Comparison of ENCODE assay signal across 29 cellular contexts in the genomic region with DNA sequence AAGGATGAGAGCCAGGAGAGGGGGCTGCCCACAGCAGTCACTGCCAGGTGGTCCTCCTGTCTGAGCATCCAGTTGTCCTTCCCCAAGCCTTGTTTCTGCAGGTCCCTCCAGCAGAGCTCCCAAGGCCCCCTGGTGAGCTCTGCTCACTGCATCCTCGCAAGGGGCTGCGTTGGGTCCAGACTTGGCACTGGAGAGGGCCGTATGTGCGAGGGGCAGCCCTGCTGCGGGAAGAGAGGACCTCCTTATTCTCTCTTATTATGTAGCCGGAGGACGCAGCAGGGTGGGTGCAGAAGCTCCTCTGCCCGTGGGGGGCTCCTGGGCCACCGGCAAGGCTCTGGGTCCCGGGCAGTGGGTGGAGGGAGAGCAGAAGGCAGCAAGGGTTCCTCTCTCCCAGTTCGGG.
"Had no signal": no experiment of that assay in that cellular context is flagged by ENCODE, and none has a peak within 500 bp of the region (broad histone marks: within the 10 kb centered on the region; RNA-seq: fewer than 3 reads in every experiment).

No MANE protein-coding gene starts in this region.

- H3K9me3 ChIP-seq: pancreas, prostate gland had no signal

- H3K36me3 Mint-ChIP-seq: natural killer cell treated with Interleukin-12 subunit alpha and Interleukin-12 subunit beta and Interleukin-15 and Interleukin-18, amount 100 ng/mL, for 72 hours; stimulated activated effector memory CD8-positive, alpha-beta T cell treated with anti-CD3 and anti-CD28 coated beads, Interleukin-12 subunit alpha, Interleukin-12 subunit beta, amount 100 ng/mL, for 72 hours had no signal

- ATAC-seq: activated CD4-positive, CD25-positive, alpha-beta regulatory T cell treated with anti-CD3 and anti-CD28 coated beads, Interleukin-2, amount 50 U/mL, for 24 hours; foreskin keratinocyte; heart left ventricle; mucosa of descending colon; natural killer cell treated with Interleukin-12 subunit alpha and Interleukin-12 subunit beta and Interleukin-15 and Interleukin-18, amount 100 ng/mL, for 72 hours; pancreas; sciatic nerve; stimulated activated effector memory CD8-positive, alpha-beta T cell treated with anti-CD3 and anti-CD28 coated beads, Interleukin-12 subunit alpha, Interleukin-12 subunit beta, amount 100 ng/mL, for 72 hours had no signal

- H3K4me1 ChIP-seq: foreskin keratinocyte, pancreas, prostate gland, upper lobe of left lung, vagina had no signal

- DNase-seq: activated CD4-positive, alpha-beta T cell treated with anti-CD3 and anti-CD28 coated beads, Interleukin-2, amount 10 ng/mL, durations not matched to agents 7 days and 5 days; activated gamma-delta T cell; activated naive CD4-positive, alpha-beta T cell treated with anti-CD3 and anti-CD28 coated beads, Interleukin-2, amount 50 U/mL, for 16 hours; amniotic stem cell; brain microvascular endothelial cell; caudate nucleus; foreskin keratinocyte; left ventricle myocardium inferior; retina; stimulated activated CD4-positive, alpha-beta T cell treated with anti-CD3 and anti-CD28 coated beads, Interleukin-12 subunit alpha, Interleukin-12 subunit beta, amount 100 ng/mL, for 4 hours; stimulated activated CD4-positive, alpha-beta T cell treated with anti-CD3 and anti-CD28 coated beads, Interleukin-4, amount 100 ng/mL, for 1 hour; SW 1271; T-helper 9 cell had no signal

- H3K36me3 ChIP-seq: brain microvascular endothelial cell, esophagus muscularis mucosa, heart left ventricle, left ventricle myocardium inferior, pancreas, prostate gland, upper lobe of left lung, vagina had no signal

- H3K27me3 ChIP-seq: pancreas, upper lobe of left lung, vagina had no signal

- H3K27me3 Mint-ChIP-seq: natural killer cell treated with Interleukin-12 subunit alpha and Interleukin-12 subunit beta and Interleukin-15 and Interleukin-18, amount 100 ng/mL, for 72 hours; stimulated activated naive CD8-positive, alpha-beta T cell treated with anti-CD3 and anti-CD28 coated beads, Interleukin-15, Interleukin-2, amounts not matched to agents 100 ng/mL and 50 ng/mL, for 24 hours had no signal

- H3K4me3 Mint-ChIP-seq: activated CD4-positive, alpha-beta memory T cell treated with anti-CD3 and anti-CD28 coated beads, Interleukin-2, amount 10 ng/mL, durations not matched to agents 7 days and 5 days; activated CD4-positive, alpha-beta T cell treated with anti-CD3 and anti-CD28 coated beads, Interleukin-2, amount 10 ng/mL, durations not matched to agents 7 days and 5 days; natural killer cell treated with Interleukin-12 subunit alpha and Interleukin-12 subunit beta and Interleukin-15 and Interleukin-18, amount 100 ng/mL, for 72 hours; stimulated activated effector memory CD8-positive, alpha-beta T cell treated with anti-CD3 and anti-CD28 coated beads, Interleukin-12 subunit alpha, Interleukin-12 subunit beta, amount 100 ng/mL, for 72 hours; stimulated activated naive CD8-positive, alpha-beta T cell treated with anti-CD3 and anti-CD28 coated beads, Interleukin-15, Interleukin-2, amounts not matched to agents 100 ng/mL and 50 ng/mL, for 24 hours; T-helper 1 cell treated with Interleukin-12 subunit alpha and Interleukin-12 subunit beta and Interleukin-4 antibody, amounts not matched to agents 30 μg/mL and 1 μg/mL, for 36 hours had no signal

- H3K9me3 Mint-ChIP-seq: natural killer cell treated with Interleukin-12 subunit alpha and Interleukin-12 subunit beta and Interleukin-15 and Interleukin-18, amount 100 ng/mL, for 72 hours; stimulated activated effector memory CD8-positive, alpha-beta T cell treated with anti-CD3 and anti-CD28 coated beads, Interleukin-12 subunit alpha, Interleukin-12 subunit beta, amount 100 ng/mL, for 72 hours; T-helper 1 cell treated with Interleukin-12 subunit alpha and Interleukin-12 subunit beta and Interleukin-4 antibody, amounts not matched to agents 30 μg/mL and 1 μg/mL, for 36 hours had no signal

- H3K27ac Mint-ChIP-seq: activated CD4-positive, alpha-beta memory T cell treated with anti-CD3 and anti-CD28 coated beads, Interleukin-2, amount 10 ng/mL, durations not matched to agents 7 days and 5 days; activated CD4-positive, alpha-beta T cell treated with anti-CD3 and anti-CD28 coated beads, Interleukin-2, amount 10 ng/mL, durations not matched to agents 7 days and 5 days; natural killer cell treated with Interleukin-12 subunit alpha and Interleukin-12 subunit beta and Interleukin-15 and Interleukin-18, amount 100 ng/mL, for 72 hours; stimulated activated effector memory CD8-positive, alpha-beta T cell treated with anti-CD3 and anti-CD28 coated beads, Interleukin-12 subunit alpha, Interleukin-12 subunit beta, amount 100 ng/mL, for 72 hours; stimulated activated naive CD8-positive, alpha-beta T cell treated with anti-CD3 and anti-CD28 coated beads, Interleukin-15, Interleukin-2, amounts not matched to agents 100 ng/mL and 50 ng/mL, for 24 hours; T-helper 1 cell treated with Interleukin-12 subunit alpha and Interleukin-12 subunit beta and Interleukin-4 antibody, amounts not matched to agents 30 μg/mL and 1 μg/mL, for 36 hours had no signal

- H3K4me3 ChIP-seq: esophagus muscularis mucosa, heart left ventricle, left ventricle myocardium inferior, mucosa of descending colon, pancreas, prostate gland, skin epidermis, upper lobe of left lung, vagina had no signal

- H3K27ac ChIP-seq: brain microvascular endothelial cell, esophagus muscularis mucosa, foreskin keratinocyte, heart left ventricle, left ventricle myocardium inferior, pancreas, prostate gland, skin epidermis, upper lobe of left lung, vagina, VCaP had no signal
